In genomic region chr6:46437671-46438221, GRCh38 we compare ENCODE assay signal across 16 cellular contexts. TPM values are rescaled to one million over a fixed set of nuclear protein-coding genes. Genes with fewer than 3 reads are reported as not detected.
DNase-seq lines count a peak whose midpoint lies in the region; ATAC-seq and TF ChIP-seq lines count a peak whose summit lies in the region.
"Had no signal": no experiment of that assay in that cellular context is flagged by ENCODE, and none has a peak within 500 bp of the region (broad histone marks: within the 10 kb centered on the region; RNA-seq: fewer than 3 reads in every experiment).

No MANE protein-coding gene starts in this region.

- CTCF ChIA-PET in HCT116 (lab: Charles Lee), result no interaction called here

- H3K36me3 ChIP-seq in HCT116 (ENCODE audit: control insufficient read depth in 1 of 2, insufficient read depth in 2 of 2, low read length in 2 of 2) (no peaks in the 10 kb centered on the region), thyroid gland (no peaks in the 10 kb centered on the region)

- TF ChIP-seq POLR2A in HCT116 (IDR thresholded peaks at IDR 0.05; ENCODE audit: borderline replicate concordance, extremely low read depth, insufficient read depth, insufficient read length) (no peak), thyroid gland (IDR thresholded peaks at IDR 0.05) (no peak)

- H3K4me3 ChIP-seq in HCT116 (replicated peaks in 1 of 2; ENCODE audit: low read depth in 1 of 2, low read length in 2 of 2) (no peak overlapping the region), skeletal muscle cell (ENCODE audit: low read depth, low read length) (no peak overlapping the region), thyroid gland (replicated peaks in 1 of 3) (no peak overlapping the region)

- no peak for TF ChIP-seq RAD21 in HCT116 (IDR thresholded peaks at IDR 0.05; ENCODE audit: low read depth)

- no peak overlapping the region for H3K4me2 ChIP-seq in HCT116 (ENCODE audit: low read length)

- no peaks in the 10 kb centered on the region for H3K79me2 ChIP-seq in HCT116 (ENCODE audit: insufficient read depth, low read length)

- DNase-seq in HCT116 (ENCODE audit: low read depth, low spot score), result no peak
- peak; percentile 21 for DNase-seq in RPMI7951 (ENCODE audit: low read depth)
- no peak for DNase-seq in Right ventricle myocardium superior
- peak; percentile 23 for DNase-seq in skeletal muscle cell (ENCODE audit: low read depth)
- DNase-seq in effector CD8-positive, alpha-beta T cell (lab: John Stamatoyannopoulos, UW), result no peak
- no peak for DNase-seq in AML-193 (lab: John Stamatoyannopoulos, UW)
- no peak for DNase-seq in thyroid gland
- DNase-seq in activated gamma-delta T cell treated with Interleukin-2 at 50 U/mL for 16 hours, result no peak
- DNase-seq: activated CD4-positive, CD25-positive, alpha-beta regulatory T cell treated with anti-CD3 and anti-CD28 coated beads, Interleukin-2, amount 50 U/mL, for 72 hours; foreskin melanocyte; NCI-H510A treated with DMSO at 0.1 percent for 48 hours; nucleus accumbens; stimulated activated CD4-positive, alpha-beta T cell treated with anti-CD3 and anti-CD28 coated beads, Interleukin-2, amount 100 ng/mL, for 24 hours; stimulated activated naive CD4-positive, alpha-beta T cell had no signal

- intact Hi-C loops in HCT116 (cut with micrococcal nuclease), result no loop called here
- intact Hi-C loops in Right ventricle myocardium superior (cut with DNase I), result no loop called here
- intact Hi-C loops in thyroid gland (cut with DNase I), result no loop called here

- no peaks in the 10 kb centered on the region for H4K20me1 ChIP-seq in HCT116 (ENCODE audit: insufficient read depth)

- H3K9ac ChIP-seq in HCT116 (ENCODE audit: low read length), result no peak overlapping the region

- H3K27me3 ChIP-seq in HCT116 (ENCODE audit: insufficient read depth, low read length) (no peaks in the 10 kb centered on the region), thyroid gland (no peaks in the 10 kb centered on the region)

- H3K27ac ChIP-seq in HCT116 (ENCODE audit: low read depth, low read length), result no peak overlapping the region
- H3K27ac ChIP-seq in thyroid gland, result no peak overlapping the region

- H2AFZ ChIP-seq in HCT116 (ENCODE audit: low read depth, low read length, poor library complexity, severe bottlenecking), result no peak overlapping the region

- ATAC-seq in HCT116 (no peak), Right ventricle myocardium superior (ENCODE audit: poor library complexity) (peak; percentile 90)
- ATAC-seq: activated T-helper 17 cell treated with anti-CD3 and anti-CD28 coated beads, Interleukin-2, amount 50 U/mL, for 72 hours; left lobe of liver had no signal

- POLR2A ChIA-PET in HCT116 (lab: Charles Lee), result interaction anchor here (0.8 kb wide), 1 partner anchor 598 kb away, joined by 3 read pairs; no protein-coding TSS in a partner anchor

- BruUV-seq in HCT116 (replicated peaks; lab: Mats Ljungman, UMichigan), result no TSS peak

- RAD21 ChIA-PET in HCT116 (lab: Charles Lee; ENCODE audit: low non-redundant PET in 1 of 2, low total read pairs in 2 of 2, uncharacterized antibody in 2 of 2, unreplicated experiment in 2 of 2), result no interaction called here

- H3K9me2 ChIP-seq in HCT116 (ENCODE audit: insufficient read depth), result no peaks in the 10 kb centered on the region

- H3K4me1 ChIP-seq in HCT116 (ENCODE audit: control insufficient read depth in 1 of 2, insufficient read depth in 2 of 2, low read length in 2 of 2) (no peaks in the 10 kb centered on the region), thyroid gland (peaks cover 0 to 9% of the 10 kb centered on the region in 2 donors)

- TF ChIP-seq CTCF in HCT116 (IDR thresholded peaks at IDR 0.05 in 2 of 3, conservative IDR thresholded peaks at IDR 0.05 in 1 of 3; ENCODE audit: borderline replicate concordance in 1 of 3, insufficient read depth in 1 of 3, low read depth in 2 of 3, low read length in 2 of 3) (no peak), thyroid gland (IDR thresholded peaks at IDR 0.05) (no peak)

- no peaks in the 10 kb centered on the region for H3K9me3 ChIP-seq in HCT116 (ENCODE audit: control insufficient read depth in 1 of 2, insufficient read depth in 1 of 2, low read depth in 1 of 2, low read length in 2 of 2)
- no peaks in the 10 kb centered on the region for H3K9me3 ChIP-seq in thyroid gland

TF ChIP-seq in HCT116, 20 proteins besides CTCF, POLR2A, EP300 and RAD21:
- TF ChIP-seq EGR1 (IDR thresholded peaks at IDR 0.05; ENCODE audit: low read depth) (no peak), FOSL1 (IDR thresholded peaks at IDR 0.05; ENCODE audit: low read depth) (peak; percentile 33; the same call in 1 of the 2 replicates), CEBPB (IDR thresholded peaks at IDR 0.05; ENCODE audit: low read depth) (peak; percentile 78), SRF (IDR thresholded peaks at IDR 0.05; ENCODE audit: low read depth) (no peak), TCF7L2 (IDR thresholded peaks at IDR 0.05; ENCODE audit: borderline replicate concordance, extremely low read depth, insufficient read depth, insufficient read length) (no peak), SP1 (IDR thresholded peaks at IDR 0.05; ENCODE audit: low read depth) (0 out of 2 replicates have a peak, but pooled peaks have one; percentile 17), SIN3A (IDR thresholded peaks at IDR 0.05; ENCODE audit: low read depth) (no peak), ATF3 (IDR thresholded peaks at IDR 0.05) (peak; percentile 9; the same call in 1 of the 2 replicates), JUND (IDR thresholded peaks at IDR 0.05) (0 out of 2 replicates have a peak, but pooled peaks have one; percentile 21), MAX (IDR thresholded peaks at IDR 0.05) (no peak), CBX3 (IDR thresholded peaks at IDR 0.05; ENCODE audit: low read depth) (no peak), REST (IDR thresholded peaks at IDR 0.05; ENCODE audit: low read depth) (no peak), EZH2phosphoT487 (IDR thresholded peaks at IDR 0.05; ENCODE audit: borderline replicate concordance) (no peak), ZBTB33 (IDR thresholded peaks at IDR 0.05; ENCODE audit: extremely low read depth, insufficient replicate concordance, low read length) (no peak), ZNF274 (IDR thresholded peaks at IDR 0.05; ENCODE audit: low read depth, low read length) (no peak)

RNA-seq across cellular contexts. Expression of gene RCAN2, which starts 53.5 kb away (rescaled TPM):
- total RNA-seq in HCT116 (2021; ENCODE audit: unreplicated experiment) (0.57 TPM), Right ventricle myocardium superior (258 TPM), thyroid gland (10 to 100 TPM; 14.0 to 33.2 (median 23.3) TPM)
- 0.37 and 0.38 TPM in 2 replicates for polyA plus RNA-seq in HCT116 (2012)
- 0.48 and 0.49 TPM in 2 replicates for total RNA-seq in RPMI7951 (2014; rRNA removed; shearing (Covaris generic))

Comparison
In these comparisons a context has a peak if more than half of its experiments do, and no peak if none do; other contexts are left out.
1. DNase-seq: peak in RPMI7951 (single experiment) and skeletal muscle cell (single experiment); none in HCT116 (single experiment), Right ventricle myocardium superior (single experiment), effector CD8-positive, alpha-beta T cell (single experiment), AML-193 (0 of 2), thyroid gland (0 of 2) and activated gamma-delta T cell treated with Interleukin-2 at 50 U/mL for 16 hours (single experiment).